In genomic region chr1:36988741-36989193, GRCh38 we compare ENCODE assay signal across 20 cellular contexts. TPM values are rescaled to one million over a fixed set of nuclear protein-coding genes. Genes with fewer than 3 reads are reported as not detected.
DNase-seq lines count a peak whose midpoint lies in the region; ATAC-seq, FAIRE-seq and TF ChIP-seq lines count a peak whose summit lies in the region.
"Had no signal": no experiment of that assay in that cellular context is flagged by ENCODE, and none has a peak within 500 bp of the region (broad histone marks: within the 10 kb centered on the region; RNA-seq: fewer than 3 reads in every experiment).

No MANE protein-coding gene starts in this region.

- peaks cover 0 to 5% of the 10 kb centered on the region in 2 experiments for H4K20me1 ChIP-seq in H1 (replicated peaks in 1 of 2; ENCODE audit: control insufficient read depth in 1 of 2, insufficient read depth in 2 of 2, low read length in 2 of 2)

- no peak overlapping the region for H3K4me3 Mint-ChIP-seq in mesothelial cell of epicardium
- H3K4me3 Mint-ChIP-seq: activated T-cell treated with anti-CD3 and anti-CD28 coated beads, Interleukin-2, amount 50 U/mL, for 24 hours; stimulated activated naive CD8-positive, alpha-beta T cell treated with anti-CD3 and anti-CD28 coated beads, Interleukin-15, Interleukin-2, amounts not matched to agents 100 ng/mL and 50 ng/mL, for 24 hours had no signal

- H4K91ac ChIP-seq in H1 (replicated peaks; ENCODE audit: insufficient read length, low read length): no peak overlapping the region

- no peak overlapping the region for H2BK20ac ChIP-seq in H1 (ENCODE audit: low read length)

- H3K23ac ChIP-seq in H1 (ENCODE audit: insufficient read length): no peak overlapping the region

- no peak overlapping the region for H4K8ac ChIP-seq in H1 (ENCODE audit: extremely low read depth, insufficient read depth, low read length)

- H3K27me3 ChIP-seq in H1 (replicated peaks in 1 of 4; ENCODE audit: control insufficient read depth in 3 of 4, extremely low read depth in 1 of 4, insufficient read depth in 3 of 4, low read length in 3 of 4): no peaks in the 10 kb centered on the region
- H3K27me3 ChIP-seq: BE2C, body of pancreas, hepatocyte had no signal

- TF ChIP-seq RAD21 in H1 (IDR thresholded peaks at IDR 0.05 in 1 of 2, conservative IDR thresholded peaks at IDR 0.05 in 1 of 2; ENCODE audit: low read depth in 2 of 2, low read length in 2 of 2): no peak

- no peaks in the 10 kb centered on the region for H3K79me1 ChIP-seq in H1 (ENCODE audit: low read depth, low read length)

- H4K5ac ChIP-seq in H1 (ENCODE audit: insufficient read length, low read depth, low read length): no peak overlapping the region

- no peak overlapping the region for H3K56ac ChIP-seq in H1 (replicated peaks; ENCODE audit: insufficient read length, low read depth, low read length)

- POLR2A ChIA-PET in HEK293 (lab: Yijun Ruan, JAX): no interaction called here
- POLR2A ChIA-PET in H1 (lab: Charles Lee; ENCODE audit: partially characterized antibody): no interaction called here

- H2BK120ac ChIP-seq in H1 (replicated peaks; ENCODE audit: low read depth, low read length): no peak overlapping the region

- no peak for FAIRE-seq in H1 (lab: Jason Lieb, UNC)
- FAIRE-seq: TTC549 had no signal

- no peak overlapping the region for H2BK5ac ChIP-seq in H1 (ENCODE audit: low read depth, low read length)

- H2BK15ac ChIP-seq in H1 (ENCODE audit: low read length): peak overlapping the region; percentile 34; the same call in 1 of the 2 replicates

- no peaks in the 10 kb centered on the region for H3K4me1 Mint-ChIP-seq in mesothelial cell of epicardium

- WGBS in H1 (ENCODE audit: extremely low coverage in 1 of 2, insufficient coverage in 1 of 2, insufficient read length in 1 of 2, insufficient replicate concordance in 2 of 2, low coverage in 1 of 2, low lambda C conversion rate in 2 of 2, missing lambda C conversion rate in 1 of 2), 2 experiments: 88% methylated on average over 12 of the region's 12 CpGs; no CpG with 5 or more reads in 1 of the 2 experiments

- H3K18ac ChIP-seq in H1 (ENCODE audit: extremely low read depth, low read length): no peak overlapping the region

- TF ChIP-seq EP300 in H1 (IDR thresholded peaks at IDR 0.05; ENCODE audit: borderline replicate concordance in 1 of 2, low read depth in 2 of 2, low read length in 2 of 2): no peak

- no peak overlapping the region for H3K9ac ChIP-seq in H1 (replicated peaks in 1 of 4; ENCODE audit: extremely low read depth in 1 of 4, low read depth in 3 of 4, low read length in 3 of 4)

- H3K4me2 ChIP-seq in H1 (ENCODE audit: insufficient read depth in 1 of 2, low read depth in 2 of 2, low read length in 2 of 2): no peak overlapping the region
- H3K4me2 ChIP-seq: hepatocyte had no signal

- H3K9me3 ChIP-seq in HEK293 (ENCODE audit: control insufficient read depth, insufficient read depth, low read depth, low read length) (no peaks in the 10 kb centered on the region), H1 (ENCODE audit: insufficient read depth in 2 of 2, low read depth in 1 of 2, low read length in 1 of 2) (no peaks in the 10 kb centered on the region)
- H3K9me3 ChIP-seq: BE2C, body of pancreas had no signal

- H3K27ac ChIP-seq in HEK293 (ENCODE audit: extremely low read depth, low read depth, low read length) (no peak overlapping the region), H1 (ENCODE audit: low read depth, low read length) (no peak overlapping the region)
- H3K27ac ChIP-seq: body of pancreas, hepatocyte had no signal

- DNase-seq in NCI-H1694 treated with DMSO at 0.1 percent for 48 hours (lab: John Stamatoyannopoulos, UW) (peak; percentile 8), H1 (ENCODE audit: low read depth in 1 of 2, low spot score in 2 of 2) (no peak), pons (ENCODE audit: low spot score) (peak; percentile 93), mesothelial cell of epicardium (ENCODE audit: low spot score in 2 of 2, unreplicated experiment in 2 of 2) (no peak)
- DNase-seq in stimulated activated naive CD4-positive, alpha-beta T cell treated with Interleukin-2 at 50 U/mL for 16 hours (lab: John Stamatoyannopoulos, UW): no peak
- DNase-seq: activated T-cell treated with anti-CD3 and anti-CD28 coated beads, Interleukin-2, amount 50 U/mL, for 24 hours; body of pancreas; DMS53; KG1; left cardiac atrium; stimulated activated CD4-positive, alpha-beta T cell treated with anti-CD3 and anti-CD28 coated beads, Interleukin-12 subunit alpha, Interleukin-12 subunit beta, amount 100 ng/mL, for 4 hours had no signal

- CTCF ChIA-PET in HEK293 (lab: Yijun Ruan, JAX) (no interaction called here), H1 (lab: Charles Lee; ENCODE audit: partially characterized antibody) (interaction anchor here (2.3 kb wide), 1 partner anchor 14 kb away, joined by 9 read pairs; no protein-coding TSS in a partner anchor)

- no peak for TF ChIP-seq POLR2A in H1 (IDR thresholded peaks at IDR 0.05; ENCODE audit: control extremely low read depth in 1 of 2, low read depth in 2 of 2, low read length in 2 of 2)

- H2AFZ ChIP-seq in H1 (ENCODE audit: low read length): no peak overlapping the region
- H2AFZ ChIP-seq: hepatocyte had no signal

- H3K36me3 ChIP-seq in HEK293 (ENCODE audit: control insufficient read depth in 2 of 2, insufficient read depth in 1 of 2, low read length in 2 of 2): no peaks in the 10 kb centered on the region
- no peaks in the 10 kb centered on the region for H3K36me3 ChIP-seq in H1 (ENCODE audit: control insufficient read depth in 2 of 4, insufficient read depth in 4 of 4, low read length in 3 of 4)
- H3K36me3 ChIP-seq: BE2C had no signal

- no peaks in the 10 kb centered on the region for H3K4me1 ChIP-seq in HEK293 (ENCODE audit: control insufficient read depth, insufficient read depth, low read length)
- no peaks in the 10 kb centered on the region; a peak in 1 of 7 replicates for H3K4me1 ChIP-seq in H1 (replicated peaks in 1 of 4; ENCODE audit: control insufficient read depth in 3 of 4, insufficient read depth in 4 of 4, low read length in 3 of 4)
- H3K4me1 ChIP-seq: BE2C, body of pancreas had no signal

- H2BK12ac ChIP-seq in H1 (ENCODE audit: low read depth, low read length): 0 out of 2 replicates have a peak overlapping the region, but pooled peaks have one; percentile 39

- TF ChIP-seq CTCF in HEK293 (tag by site-specific recombination; IDR thresholded peaks at IDR 0.05) (no peak), H1 (IDR thresholded peaks at IDR 0.05; ENCODE audit: control extremely low read depth in 1 of 3, insufficient read depth in 1 of 3, low read depth in 1 of 3, low read length in 3 of 3) (no peak), mesothelial cell of epicardium (IDR thresholded peaks at IDR 0.05; ENCODE audit: unreplicated experiment) (no peak)

- ATAC-seq in GM19395 (IDR thresholded peaks at IDR 0.05; ENCODE audit: unreplicated experiment): no peak
- ATAC-seq: activated naive CD4-positive, alpha-beta T cell treated with anti-CD3 and anti-CD28 coated beads, Interleukin-2, amount 50 U/mL, for 72 hours; body of pancreas; SK-N-SH treated with all-trans-retinoic acid at 6 μM for 48 hours had no signal

- H3K9me3 Mint-ChIP-seq in mesothelial cell of epicardium: no peaks in the 10 kb centered on the region
- H3K9me3 Mint-ChIP-seq: activated naive CD4-positive, alpha-beta T cell treated with anti-CD3 and anti-CD28 coated beads, Interleukin-2, amount 50 U/mL, for 72 hours; activated T-cell treated with anti-CD3 and anti-CD28 coated beads, Interleukin-2, amount 50 U/mL, for 24 hours; stimulated activated naive CD8-positive, alpha-beta T cell treated with anti-CD3 and anti-CD28 coated beads, Interleukin-15, Interleukin-2, amounts not matched to agents 100 ng/mL and 50 ng/mL, for 24 hours had no signal

- no peak overlapping the region for H3K4me3 ChIP-seq in HEK293 (ENCODE audit: low read depth, low read length)
- no peak overlapping the region for H3K4me3 ChIP-seq in H1 (ENCODE audit: extremely low read depth in 1 of 4, insufficient read depth in 2 of 4, low read depth in 3 of 4, low read length in 4 of 4)
- H3K4me3 ChIP-seq: body of pancreas, hepatocyte had no signal

- H2AK5ac ChIP-seq in H1 (ENCODE audit: low read depth, low read length): no peak overlapping the region

- H3K36me3 Mint-ChIP-seq in mesothelial cell of epicardium: no peaks in the 10 kb centered on the region
- H3K36me3 Mint-ChIP-seq: activated naive CD4-positive, alpha-beta T cell treated with anti-CD3 and anti-CD28 coated beads, Interleukin-2, amount 50 U/mL, for 72 hours had no signal

- H3K79me2 ChIP-seq in H1 (ENCODE audit: control insufficient read depth in 1 of 2, insufficient read depth in 2 of 2, low read length in 2 of 2): no peaks in the 10 kb centered on the region
- H3K79me2 ChIP-seq: hepatocyte had no signal

- no peak overlapping the region for H3K14ac ChIP-seq in H1 (ENCODE audit: insufficient read length)

- no peak overlapping the region for H3K27ac Mint-ChIP-seq in mesothelial cell of epicardium
- H3K27ac Mint-ChIP-seq: activated naive CD4-positive, alpha-beta T cell treated with anti-CD3 and anti-CD28 coated beads, Interleukin-2, amount 50 U/mL, for 72 hours; activated T-cell treated with anti-CD3 and anti-CD28 coated beads, Interleukin-2, amount 50 U/mL, for 24 hours; progenitor cell of endocrine pancreas; stimulated activated naive CD8-positive, alpha-beta T cell treated with anti-CD3 and anti-CD28 coated beads, Interleukin-15, Interleukin-2, amounts not matched to agents 100 ng/mL and 50 ng/mL, for 24 hours had no signal

- H3K23me2 ChIP-seq in H1 (ENCODE audit: low read depth, low read length): peaks cover 7% of the 10 kb centered on the region; the same call in 1 of the 2 replicates

- H3K4ac ChIP-seq in H1 (replicated peaks; ENCODE audit: insufficient read length, low read depth, low read length): no peak overlapping the region

- peaks cover 43% of the 10 kb centered on the region for H3K27me3 Mint-ChIP-seq in mesothelial cell of epicardium (ENCODE audit: low read depth)

TF ChIP-seq in HEK293, 187 proteins besides CTCF, POLR2A, EP300 and RAD21 (continues in another document):
- no peak for TF ChIP-seq SCRT2 (tag by site-specific recombination; IDR thresholded peaks at IDR 0.05)
- no peak for TF ChIP-seq ZNF610 (tag by site-specific recombination; IDR thresholded peaks at IDR 0.05; ENCODE audit: borderline replicate concordance)

TF ChIP-seq in H1, 55 proteins besides CTCF, POLR2A, EP300 and RAD21 (continues in another document):
- TF ChIP-seq PHF8 (conservative IDR thresholded peaks at IDR 0.05; ENCODE audit: low read depth, low read length) (no peak), TAF1 (IDR thresholded peaks at IDR 0.05; ENCODE audit: low read depth, low read length) (no peak)

RNA-seq across cellular contexts. Expression of gene GRIK3, which starts 45.5 kb away (rescaled TPM):
- 3.4 and 3.7 TPM in 2 replicates for total RNA-seq in H1 (2021; fragmentation: NEBNext Ultra II Directional; extraction: Animal tissue kit (Norgen Biotek cat#: 25700))
- 2.1 and 2.5 TPM in 2 replicates for polyA plus RNA-seq in H1 (2011; rRNA removed)
- 1.9 TPM for polyA plus RNA-seq in H1 (2011; cell fraction: cytosol; rRNA removed)
- 3.8 TPM for polyA plus RNA-seq in H1 (2011; cell fraction: nucleus; rRNA removed)
- polyA plus RNA-seq in H1 (2012, experiment 1 of 2): 1.5 to 1.9 TPM (median 1.8 TPM) in 4 replicates
- 0.63 TPM for polyA plus RNA-seq in H1 (2012, experiment 2 of 2)
- polyA plus RNA-seq in H1 (2013, experiment 1 of 2): 2.3 TPM
- polyA plus RNA-seq in H1 (2013, experiment 2 of 2): 2.1 TPM
- 7.3 and 7.4 TPM in 2 replicates for polyA minus RNA-seq in H1 (2011; rRNA and poly(A)+ RNA removed)
- 1.8 TPM for polyA minus RNA-seq in H1 (2011; cell fraction: cytosol; rRNA and poly(A)+ RNA removed)
- 2.9 TPM for polyA minus RNA-seq in H1 (2011; cell fraction: nucleus; rRNA and poly(A)+ RNA removed)
- 0.05 TPM in 1 of 3 replicates, not detected in the others for total RNA-seq in mesothelial cell of epicardium
- total RNA-seq: activated naive CD4-positive, alpha-beta T cell treated with anti-CD3 and anti-CD28 coated beads, Interleukin-2, amount 50 U/mL, for 72 hours had no signal
- polyA plus RNA-seq: hepatocyte had no signal

Comparison
In these comparisons a context has a peak if more than half of its experiments do, and no peak if none do; other contexts are left out.
1. DNase-seq: peak in NCI-H1694 treated with DMSO at 0.1 percent for 48 hours (single experiment) and pons (single experiment); none in H1 (0 of 2), stimulated activated naive CD4-positive, alpha-beta T cell treated with Interleukin-2 at 50 U/mL for 16 hours (single experiment) and mesothelial cell of epicardium (0 of 2).